8 cellular contexts compared by ENCODE assay signal in genomic region chr11:60169264-60169915, GRCh38. TPM values are rescaled to one million over a fixed set of nuclear protein-coding genes. Genes with fewer than 3 reads are reported as not detected.
DNase-seq lines count a peak whose midpoint lies in the region; ATAC-seq and TF ChIP-seq lines count a peak whose summit lies in the region.

No MANE protein-coding gene starts in this region.

- no peak overlapping the region for H3K4me3 ChIP-seq in GM06990 (replicated peaks; ENCODE audit: low read depth, low read length)

- H3K4me3 Mint-ChIP-seq in endothelial cell (ENCODE audit: unreplicated experiment) (no peak overlapping the region), osteocyte (ENCODE audit: unreplicated experiment) (no peak overlapping the region)

- no peaks in the 10 kb centered on the region for H3K36me3 Mint-ChIP-seq in endothelial cell (ENCODE audit: low read depth, unreplicated experiment)
- no peaks in the 10 kb centered on the region for H3K36me3 Mint-ChIP-seq in osteocyte (ENCODE audit: unreplicated experiment)

- H3K36me3 ChIP-seq in GM06990 (ENCODE audit: control insufficient read depth, insufficient read depth, low read length): no peaks in the 10 kb centered on the region

- H3K4me1 Mint-ChIP-seq in endothelial cell (ENCODE audit: unreplicated experiment) (no peaks in the 10 kb centered on the region), osteocyte (ENCODE audit: unreplicated experiment) (no peaks in the 10 kb centered on the region)

- ATAC-seq in GM21619 (IDR thresholded peaks at IDR 0.05; ENCODE audit: unreplicated experiment) (no peak), HG03108 (IDR thresholded peaks at IDR 0.05; ENCODE audit: unreplicated experiment) (no peak), GM21526 (IDR thresholded peaks at IDR 0.05; ENCODE audit: low FRiP score, unreplicated experiment) (no peak)

- DNase-seq in GM06990 (ENCODE audit: extremely low read depth, insufficient read length) (peak; percentile 38), NCI-H2029 (lab: John Stamatoyannopoulos, UW) (peak; percentile 96), endothelial cell (ENCODE audit: low spot score) (no peak), osteocyte (ENCODE audit: extremely low spot score, unreplicated experiment) (no peak), GM19238 (ENCODE audit: insufficient read length, low spot score) (no peak)

- H3K27ac Mint-ChIP-seq in endothelial cell (ENCODE audit: unreplicated experiment) (no peak overlapping the region), osteocyte (ENCODE audit: unreplicated experiment) (no peak overlapping the region)

- H3K27me3 ChIP-seq in GM06990 (replicated peaks; ENCODE audit: control insufficient read depth, insufficient read depth, low read length): no peaks in the 10 kb centered on the region

- H3K9me3 Mint-ChIP-seq in endothelial cell (ENCODE audit: unreplicated experiment) (peaks cover 19% of the 10 kb centered on the region), osteocyte (ENCODE audit: unreplicated experiment) (no peaks in the 10 kb centered on the region)

- TF ChIP-seq CTCF in GM06990 (IDR thresholded peaks at IDR 0.05; ENCODE audit: insufficient read depth, low read length, poor library complexity, severe bottlenecking) (peak; percentile 39), endothelial cell (IDR thresholded peaks at IDR 0.05; ENCODE audit: unreplicated experiment) (peak; percentile 36), osteocyte (IDR thresholded peaks at IDR 0.05) (peak; percentile 36)

- H3K27me3 Mint-ChIP-seq in endothelial cell (ENCODE audit: unreplicated experiment) (no peaks in the 10 kb centered on the region), osteocyte (ENCODE audit: unreplicated experiment) (peaks cover 11% of the 10 kb centered on the region)

RNA-seq across cellular contexts. Expression of gene MS4A6A, which starts 13.5 kb away (rescaled TPM):
- not detected for total RNA-seq in endothelial cell (ENCODE audit: unreplicated experiment)
- total RNA-seq in osteocyte: not detected in 2 replicates

Comparison
In these comparisons a context has a peak if more than half of its experiments do, and no peak if none do; other contexts are left out.
1. DNase-seq: peak in GM06990 (single experiment) and NCI-H2029 (single experiment); none in endothelial cell (single experiment), osteocyte (single experiment) and GM19238 (single experiment).
2. Peak in every context shown above with its lines, with median percentiles within 50 percentile points of each other: CTCF ChIP-seq.